ENCODE assay signal across 10 cellular contexts in genomic region chr17:9241371-9241712, GRCh38.
A peak's percentile ranks its signal among the peaks of the same experiment; 100 is the strongest.
DNase-seq lines count a peak whose midpoint lies in the region; ATAC-seq, FAIRE-seq and TF ChIP-seq lines count a peak whose summit lies in the region.
"Had no signal": no experiment of that assay in that cellular context is flagged by ENCODE, and none has a peak within 500 bp of the region (broad histone marks: within the 10 kb centered on the region; RNA-seq: fewer than 3 reads in every experiment).

No MANE protein-coding gene starts in this region.

- no peak for TF ChIP-seq EP300 in GM12878 (IDR thresholded peaks at IDR 0.05; ENCODE audit: borderline replicate concordance in 1 of 2, control insufficient read depth in 1 of 2, low read depth in 2 of 2, low read length in 2 of 2)

- intact Hi-C loops in GM12878 (cut with micrococcal nuclease; ENCODE audit: unreplicated experiment) (no loop called here), gastrocnemius medialis (cut with DNase I; ENCODE audit: low total_unique reads) (loop anchor here (5.0 kb wide), 1 partner anchor 181 kb away; no protein-coding TSS in a partner anchor)

- H3K27ac ChIP-seq in GM12878 (ENCODE audit: control insufficient read depth, insufficient read depth) (no peak overlapping the region), layer of hippocampus (ENCODE audit: low read depth, low read length) (peak overlapping the region; percentile 90), gastrocnemius medialis (peak overlapping the region; percentile 85 to 97 (median 88))

- ATAC-seq in GM12878, result no peak
- no peak for ATAC-seq in gastrocnemius medialis
- ATAC-seq in HG03378 (IDR thresholded peaks at IDR 0.05; ENCODE audit: unreplicated experiment), result no peak
- ATAC-seq in GM19397 (IDR thresholded peaks at IDR 0.05; ENCODE audit: unreplicated experiment), result no peak
- no peak for ATAC-seq in GM18907 (IDR thresholded peaks at IDR 0.05; ENCODE audit: unreplicated experiment)
- ATAC-seq: HCT116 had no signal

- TF ChIP-seq RAD21 in GM12878 (IDR thresholded peaks at IDR 0.05; ENCODE audit: insufficient read depth, low read depth, low read length), result no peak

- peaks cover 8% of the 10 kb centered on the region; the same call in 1 of the 2 replicates for H3K4me1 ChIP-seq in GM12878 (ENCODE audit: control insufficient read depth, insufficient read depth, low read length)
- H3K4me1 ChIP-seq in gastrocnemius medialis, result peaks cover 9 to 23% of the 10 kb centered on the region in 2 donors

- H3K4me3 ChIP-seq in GM12878 (no peak overlapping the region), gastrocnemius medialis (no peak overlapping the region)
- H3K4me3 ChIP-seq: K562 had no signal

- H3K27me3 ChIP-seq in GM12878 (replicated peaks in 1 of 2; ENCODE audit: control insufficient read depth in 2 of 2, insufficient read depth in 2 of 2, low read length in 1 of 2) (no peaks in the 10 kb centered on the region), layer of hippocampus (ENCODE audit: control insufficient read depth, insufficient read depth, low read length) (no peaks in the 10 kb centered on the region), gastrocnemius medialis (no peaks in the 10 kb centered on the region)

- H3K36me3 ChIP-seq in GM12878 (ENCODE audit: control insufficient read depth in 2 of 2, insufficient read depth in 2 of 2, low read length in 1 of 2) (no peaks in the 10 kb centered on the region), gastrocnemius medialis (no peaks in the 10 kb centered on the region)

- SMC1A ChIA-PET in GM12878 (lab: Charles Lee; ENCODE audit: uncharacterized antibody, unreplicated experiment), result no interaction called here

- no peak overlapping the region for H3K9ac ChIP-seq in GM12878 (ENCODE audit: control insufficient read depth, insufficient read depth, low read length)

- no peaks in the 10 kb centered on the region for H4K20me1 ChIP-seq in GM12878 (ENCODE audit: control insufficient read depth, insufficient read depth)

- H3K4me2 ChIP-seq in GM12878 (ENCODE audit: control insufficient read depth, insufficient read depth), result no peak overlapping the region

- TF ChIP-seq CTCF in GM12878 (IDR thresholded peaks at IDR 0.05 in 2 of 3, conservative IDR thresholded peaks at IDR 0.05 in 1 of 3; ENCODE audit: control insufficient read depth in 2 of 3, extremely low read depth in 1 of 3, insufficient read depth in 1 of 3, low read depth in 3 of 3, low read length in 3 of 3) (no peak), gastrocnemius medialis (IDR thresholded peaks at IDR 0.05 in 4 of 5, conservative IDR thresholded peaks at IDR 0.05 in 1 of 5) (no peak)

- RAD21 ChIA-PET in GM12878 (lab: Charles Lee; ENCODE audit: unreplicated experiment), result interaction anchor here (0.6 kb wide), 1 partner anchor 246 kb away, joined by 3 read pairs; no protein-coding TSS in a partner anchor

- H3K9me3 ChIP-seq in GM12878 (replicated peaks; ENCODE audit: control insufficient read depth, insufficient read depth, low read length) (no peaks in the 10 kb centered on the region), gastrocnemius medialis (no peaks in the 10 kb centered on the region)

- H2AFZ ChIP-seq in GM12878 (ENCODE audit: control insufficient read depth, low read depth, low read length), result no peak overlapping the region

- CTCF ChIA-PET in GM12878 (lab: Yijun Ruan, JAX), result no interaction called here

- no TSS peak for BruUV-seq in GM12878 (replicated peaks; lab: Mats Ljungman, UMichigan)

- no peaks in the 10 kb centered on the region for H3K79me2 ChIP-seq in GM12878 (ENCODE audit: control insufficient read depth, insufficient read depth, low read length)

- FAIRE-seq in GM12878 (lab: Jason Lieb, UNC), result no peak
- FAIRE-seq: K562 had no signal

- in situ Hi-C loops in G401 (cut with HindIII; ENCODE audit: low sequenced_read_pairs), result no loop called here
- in situ Hi-C loops in GM12878 (cut with MboI), result no loop called here
- in situ Hi-C loops in gastrocnemius medialis (cut with MboI; ENCODE audit: low sequenced_read_pairs in 4 of 4), result no loop called here

- POLR2A ChIA-PET in GM12878 (lab: Charles Lee), result no interaction called here

- 54% methylated on average over 10 of the region's 10 CpGs for WGBS in GM12878 (ENCODE audit: insufficient coverage, insufficient replicate concordance, low lambda C conversion rate, missing lambda C conversion rate)

- TF ChIP-seq POLR2A in GM12878 (IDR thresholded peaks at IDR 0.05; ENCODE audit: low read depth, low read length), result 0 out of 2 replicates have a peak, but pooled peaks have one; percentile 34
- TF ChIP-seq POLR2A in gastrocnemius medialis (IDR thresholded peaks at IDR 0.05), result no peak

- DNase-seq in G401 (ENCODE audit: low spot score), result peak; percentile 61
- DNase-seq in GM12878 (ENCODE audit: low read depth, low spot score), result no peak
- no peak for DNase-seq in gastrocnemius medialis
- DNase-seq in NCI-H1048 (lab: John Stamatoyannopoulos, UW), result no peak

TF ChIP-seq in GM12878, 131 proteins besides CTCF, POLR2A, EP300 and RAD21:
- TF ChIP-seq SPI1 (IDR thresholded peaks at IDR 0.05; ENCODE audit: borderline replicate concordance, insufficient read depth, low read depth, low read length) (no peak), JUND (IDR thresholded peaks at IDR 0.05; ENCODE audit: low read depth, low read length) (no peak), ESRRA (IDR thresholded peaks at IDR 0.05; ENCODE audit: low read length) (no peak)
